ENCODE assay signal across 21 cellular contexts in the genomic region with DNA sequence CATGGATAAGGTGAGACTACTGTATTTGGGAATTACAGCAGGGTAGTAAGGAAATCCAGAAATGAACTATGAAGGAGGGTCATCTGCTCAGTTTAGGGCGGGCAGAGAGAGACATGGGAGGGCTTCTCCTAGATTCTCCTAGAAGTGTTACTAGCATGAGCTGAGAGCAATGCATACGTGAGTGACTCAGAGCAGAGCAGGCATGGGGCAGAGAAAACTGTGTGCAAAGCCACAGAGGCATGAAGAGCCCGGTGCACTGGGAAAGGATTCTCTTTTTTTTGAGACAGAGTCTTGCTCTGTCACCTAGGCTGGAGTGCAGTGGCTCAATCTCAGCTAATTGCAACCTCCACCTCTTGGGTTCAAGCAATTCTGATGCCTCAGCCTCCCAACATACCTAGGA.
DNase-seq lines count a peak whose midpoint lies in the region; ATAC-seq and TF ChIP-seq lines count a peak whose summit lies in the region.
"Had no signal": no experiment of that assay in that cellular context is flagged by ENCODE, and none has a peak within 500 bp of the region (broad histone marks: within the 10 kb centered on the region; RNA-seq: fewer than 3 reads in every experiment).

No MANE protein-coding gene starts in this region.

- H3K4me1 ChIP-seq in RWPE2 (ENCODE audit: insufficient read depth, poor library complexity, severe bottlenecking) (no peaks in the 10 kb centered on the region), body of pancreas (no peaks in the 10 kb centered on the region)
- H3K4me1 ChIP-seq: HAP-1 had no signal

- H3K27me3 ChIP-seq in RWPE2 (ENCODE audit: insufficient read depth, poor library complexity, severe bottlenecking) (no peaks in the 10 kb centered on the region), body of pancreas (no peaks in the 10 kb centered on the region)

- WGBS in body of pancreas, 2 donors = 72 to 78% methylated on average over 3 of the region's 3 CpGs

- TF ChIP-seq CTCF in RWPE2 (IDR thresholded peaks at IDR 0.05; ENCODE audit: poor library complexity, severe bottlenecking) (no peak), body of pancreas (IDR thresholded peaks at IDR 0.05) (no peak)

- H3K9me3 ChIP-seq in RWPE2 (ENCODE audit: severe bottlenecking) = no peaks in the 10 kb centered on the region
- H3K9me3 ChIP-seq in body of pancreas = no peaks in the 10 kb centered on the region
- H3K9me3 ChIP-seq: HAP-1 had no signal

- H3K4me3 ChIP-seq in RWPE2 (ENCODE audit: severe bottlenecking) = no peak overlapping the region
- H3K4me3 ChIP-seq in body of pancreas = no peak overlapping the region
- H3K4me3 ChIP-seq: GM12878, HAP-1 had no signal

- H3K27ac ChIP-seq in RWPE2 (ENCODE audit: poor library complexity, severe bottlenecking) = no peak overlapping the region
- H3K27ac ChIP-seq in body of pancreas = no peak overlapping the region
- H3K27ac ChIP-seq: KMS-11 had no signal

- peak; percentile 36 for DNase-seq in HT1080 (ENCODE audit: low read depth)
- DNase-seq in RWPE2 (ENCODE audit: low spot score) = no peak
- DNase-seq in glomerular visceral epithelial cell (ENCODE audit: extremely low spot score) = peak; percentile 48
- DNase-seq in stimulated activated CD4-positive, alpha-beta T cell treated with anti-CD3 and anti-CD28 coated beads, Interleukin-1b, Interleukin-23, amount 100 ng/mL, for 48 hours = no peak
- no peak for DNase-seq in LoVo (ENCODE audit: low spot score)
- DNase-seq in DMS53 treated with DMSO at 0.1 percent for 48 hours (lab: John Stamatoyannopoulos, UW; ENCODE audit: unreplicated experiment) = no peak
- DNase-seq in body of pancreas = no peak
- DNase-seq: CD4-positive, CD25-positive, alpha-beta regulatory T cell; DMS79; NCI-H1105 treated with DMSO at 0.1 percent for 48 hours; NCI-H1694; NCI-H2081; NCI-H2171; NCI-H345; NCI-H524; NCI-H82; OCI-M1; SHP77 had no signal

- H3K36me3 ChIP-seq in RWPE2 (ENCODE audit: low read depth) (no peaks in the 10 kb centered on the region), body of pancreas (replicated peaks in 1 of 2; ENCODE audit: insufficient read depth in 1 of 2, low read depth in 2 of 2) (no peaks in the 10 kb centered on the region)
- H3K36me3 ChIP-seq: HAP-1 had no signal

- no peak for TF ChIP-seq POLR2A in body of pancreas (IDR thresholded peaks at IDR 0.05)

- ATAC-seq in RWPE2 (ENCODE audit: low read depth) (0 out of 3 replicates have a peak, but pooled peaks have one; percentile 54), body of pancreas (no peak)
- ATAC-seq: GM12878 had no signal

- intact Hi-C loops in body of pancreas (cut with DNase I) = no loop called here

Comparison
In these comparisons a context has a peak if more than half of its experiments do, and no peak if none do; other contexts are left out.
1. DNase-seq: peak in HT1080 (single experiment) and glomerular visceral epithelial cell (single experiment); none in RWPE2 (single experiment), stimulated activated CD4-positive, alpha-beta T cell treated with anti-CD3 and anti-CD28 coated beads, Interleukin-1b, Interleukin-23, amount 100 ng/mL, for 48 hours (single experiment), LoVo (single experiment), DMS53 treated with DMSO at 0.1 percent for 48 hours (single experiment) and body of pancreas (0 of 4).